Comparison of ENCODE assay signal across 8 cellular contexts in the genomic region with DNA sequence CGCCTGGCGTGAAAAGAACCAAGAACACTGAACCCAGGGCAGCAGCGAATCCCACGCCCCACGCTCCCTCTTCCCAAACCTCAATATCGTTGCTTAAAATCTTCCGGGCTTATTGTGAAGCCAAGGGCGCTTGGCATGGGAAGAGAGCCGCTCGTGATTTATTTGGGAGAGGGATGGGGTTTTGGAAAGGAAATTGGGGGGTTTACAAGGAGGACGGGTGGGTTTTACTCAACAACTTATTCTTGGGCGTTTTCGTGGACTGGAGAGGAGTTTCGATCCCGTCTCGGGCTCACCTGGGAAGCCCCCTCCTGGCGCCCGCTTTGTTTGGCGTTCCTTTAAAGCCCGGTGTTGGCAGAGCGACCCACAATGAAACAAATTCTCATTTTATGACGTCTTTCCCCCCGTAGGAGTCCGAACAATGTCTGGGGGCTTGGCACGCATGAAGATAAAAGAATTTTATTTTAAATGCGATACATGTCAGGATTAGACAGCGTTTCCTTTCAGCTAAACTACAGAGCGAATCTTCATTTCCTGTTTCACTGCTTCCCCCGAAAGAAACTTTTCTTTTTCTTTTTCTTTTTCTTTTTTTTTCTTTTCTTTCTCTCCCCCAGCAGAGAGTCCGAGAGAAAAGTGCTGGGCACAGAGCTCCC.
DNase-seq lines count a peak whose midpoint lies in the region; ATAC-seq, FAIRE-seq and TF ChIP-seq lines count a peak whose summit lies in the region.

No MANE protein-coding gene starts in this region.

- TF ChIP-seq POLR2A in GM12891 (IDR thresholded peaks at IDR 0.05; ENCODE audit: low read depth, low read length) = no peak
- no peak for TF ChIP-seq POLR2A in upper lobe of left lung (IDR thresholded peaks at IDR 0.05)

- H3K4me1 Mint-ChIP-seq in activated CD8-positive, alpha-beta T cell treated with anti-CD3 and anti-CD28 coated beads, Interleukin-2, amount 10 ng/mL, durations not matched to agents 7 days and 5 days (ENCODE audit: low read depth) = peaks cover 23% of the 10 kb centered on the region

- peaks cover 63% of the 10 kb centered on the region for H3K27me3 Mint-ChIP-seq in activated CD8-positive, alpha-beta T cell treated with anti-CD3 and anti-CD28 coated beads, Interleukin-2, amount 10 ng/mL, durations not matched to agents 7 days and 5 days (ENCODE audit: low read depth)

- no peak for TF ChIP-seq CTCF in HEK293 (tag by site-specific recombination; IDR thresholded peaks at IDR 0.05)
- no peak for TF ChIP-seq CTCF in left lung (IDR thresholded peaks at IDR 0.05)
- TF ChIP-seq CTCF in upper lobe of left lung (IDR thresholded peaks at IDR 0.05) = no peak

- no peak for DNase-seq in GM12891 (ENCODE audit: insufficient read length, low spot score)
- no peak for DNase-seq in activated CD8-positive, alpha-beta T cell treated with anti-CD3 and anti-CD28 coated beads, Interleukin-2, amount 10 ng/mL, durations not matched to agents 7 days and 5 days
- no peak for DNase-seq in left lung
- no peak for DNase-seq in upper lobe of left lung
- DNase-seq in cortex of kidney (lab: John Stamatoyannopoulos, UW) = no peak
- no peak for DNase-seq in NCI-H1092 (lab: John Stamatoyannopoulos, UW)
- DNase-seq in middle frontal gyrus (ENCODE audit: extremely low spot score, low spot score) = no peak

- H3K4me3 ChIP-seq in HEK293 (ENCODE audit: low read depth, low read length) = peak overlapping the region; percentile 24
- H3K4me3 ChIP-seq in left lung = peak overlapping the region; percentile 3 to 38
- H3K4me3 ChIP-seq in upper lobe of left lung = peak overlapping the region in 3 of 4 donors; percentile 30 to 50 (median 44)

- H3K36me3 Mint-ChIP-seq in activated CD8-positive, alpha-beta T cell treated with anti-CD3 and anti-CD28 coated beads, Interleukin-2, amount 10 ng/mL, durations not matched to agents 7 days and 5 days (ENCODE audit: low read depth) = no peaks in the 10 kb centered on the region

- H3K27ac Mint-ChIP-seq in activated CD8-positive, alpha-beta T cell treated with anti-CD3 and anti-CD28 coated beads, Interleukin-2, amount 10 ng/mL, durations not matched to agents 7 days and 5 days = peak overlapping the region; percentile 13

- H3K9me3 ChIP-seq in HEK293 (ENCODE audit: control insufficient read depth, insufficient read depth, low read depth, low read length) = no peaks in the 10 kb centered on the region
- H3K9me3 ChIP-seq in left lung = no peaks in the 10 kb centered on the region
- no peaks in the 10 kb centered on the region for H3K9me3 ChIP-seq in upper lobe of left lung

- WGBS in upper lobe of left lung, 2 donors = 12 to 15% methylated on average over 30 of the region's 30 CpGs

- no peaks in the 10 kb centered on the region for H3K36me3 ChIP-seq in HEK293 (ENCODE audit: control insufficient read depth in 2 of 2, insufficient read depth in 1 of 2, low read length in 2 of 2)
- no peaks in the 10 kb centered on the region for H3K36me3 ChIP-seq in left lung
- no peaks in the 10 kb centered on the region for H3K36me3 ChIP-seq in upper lobe of left lung

- H3K4me1 ChIP-seq in HEK293 (ENCODE audit: control insufficient read depth, insufficient read depth, low read length) = no peaks in the 10 kb centered on the region
- H3K4me1 ChIP-seq in left lung = peaks cover 0 to 13% of the 10 kb centered on the region in 2 donors
- H3K4me1 ChIP-seq in upper lobe of left lung = peaks cover 4 to 15% (median 13%) of the 10 kb centered on the region in 4 donors

- no peak for FAIRE-seq in GM12891 (lab: Jason Lieb, UNC)

- peak overlapping the region; percentile 84 for H3K4me3 Mint-ChIP-seq in activated CD8-positive, alpha-beta T cell treated with anti-CD3 and anti-CD28 coated beads, Interleukin-2, amount 10 ng/mL, durations not matched to agents 7 days and 5 days

- CTCF ChIA-PET in HEK293 (lab: Yijun Ruan, JAX) = interaction anchor here (0.6 to 2.1 kb wide), 9 partner anchors 12 to 658 kb away, joined by 3 to 10 read pairs (median 4); no protein-coding TSS in a partner anchor
- CTCF ChIA-PET in activated CD8-positive, alpha-beta T cell treated with anti-CD3 and anti-CD28 coated beads, Interleukin-2, amount 10 ng/mL, durations not matched to agents 7 days and 5 days (lab: Charles Lee) = interaction anchor here (1.0 to 3.0 kb wide), 8 partner anchors 12 to 632 kb away, joined by 3 to 26 read pairs (median 8); no protein-coding TSS in a partner anchor

- H3K27me3 ChIP-seq in left lung (peaks cover 68 to 96% of the 10 kb centered on the region in 2 donors), upper lobe of left lung (peaks cover 0 to 42% (median 19%) of the 10 kb centered on the region in 4 donors)

- TF ChIP-seq EP300 in upper lobe of left lung (IDR thresholded peaks at IDR 0.05) = no peak

- ATAC-seq in activated CD8-positive, alpha-beta T cell treated with anti-CD3 and anti-CD28 coated beads, Interleukin-2, amount 10 ng/mL, durations not matched to agents 7 days and 5 days = peak; percentile 36
- no peak for ATAC-seq in left lung
- ATAC-seq in upper lobe of left lung (ENCODE audit: low FRiP score in 2 of 2) = no peak

- POLR2A ChIA-PET in HEK293 (lab: Yijun Ruan, JAX) = no interaction called here
- POLR2A ChIA-PET in activated CD8-positive, alpha-beta T cell treated with anti-CD3 and anti-CD28 coated beads, Interleukin-2, amount 10 ng/mL, durations not matched to agents 7 days and 5 days (lab: Charles Lee) = interaction anchor here (0.7 to 0.9 kb wide), 2 partner anchors 29 to 123 kb away, joined by 3 to 5 read pairs; no protein-coding TSS in a partner anchor

- intact Hi-C loops in left lung (cut with DNase I) = loop anchor here in 1 of 2 donors (5.0 kb wide), 1 partner anchor 634 kb away; no protein-coding TSS in a partner anchor

- no peaks in the 10 kb centered on the region for H3K9me3 Mint-ChIP-seq in activated CD8-positive, alpha-beta T cell treated with anti-CD3 and anti-CD28 coated beads, Interleukin-2, amount 10 ng/mL, durations not matched to agents 7 days and 5 days (ENCODE audit: insufficient read depth)

- H3K27ac ChIP-seq in HEK293 (ENCODE audit: extremely low read depth, low read depth, low read length) (no peak overlapping the region), left lung (no peak overlapping the region), upper lobe of left lung (peak overlapping the region in 1 of 4 donors; percentile 3)

TF ChIP-seq in GM12891, 5 proteins besides CTCF, POLR2A, EP300 and RAD21:
- TF ChIP-seq SPI1 (IDR thresholded peaks at IDR 0.05; ENCODE audit: low read depth, low read length) (0 out of 2 replicates have a peak, but pooled peaks have one; percentile 26), TAF1 (IDR thresholded peaks at IDR 0.05; ENCODE audit: low read depth, low read length) (no peak), PAX5 (IDR thresholded peaks at IDR 0.05; ENCODE audit: insufficient read depth, low read length, severe bottlenecking) (no peak)

TF ChIP-seq in HEK293, 187 proteins besides CTCF, POLR2A, EP300 and RAD21 (continues in another document):
- TF ChIP-seq ZNF223 (tag by site-specific recombination; IDR thresholded peaks at IDR 0.05) = no peak
- TF ChIP-seq YY1 (tag by site-specific recombination; IDR thresholded peaks at IDR 0.05) = no peak
- no peak for TF ChIP-seq ZNF548 (tag by site-specific recombination; IDR thresholded peaks at IDR 0.05)
- TF ChIP-seq ZNF146 (tag by site-specific recombination; IDR thresholded peaks at IDR 0.05) = no peak
- no peak for TF ChIP-seq ZNF521 (tag by site-specific recombination; IDR thresholded peaks at IDR 0.05)
- no peak for TF ChIP-seq GLIS1 (tag by site-specific recombination; IDR thresholded peaks at IDR 0.05)
- no peak for TF ChIP-seq ZNF391 (tag by site-specific recombination; IDR thresholded peaks at IDR 0.05; ENCODE audit: borderline replicate concordance, low read depth)
- no peak for TF ChIP-seq ZNF530 (tag by site-specific recombination; IDR thresholded peaks at IDR 0.05; ENCODE audit: low read depth)
- no peak for TF ChIP-seq KLF9 (tag by site-specific recombination; IDR thresholded peaks at IDR 0.05; ENCODE audit: low read depth)
- no peak for TF ChIP-seq YY2 (tag by site-specific recombination; IDR thresholded peaks at IDR 0.05)
- TF ChIP-seq ZNF426 (tag by site-specific recombination; IDR thresholded peaks at IDR 0.05) = no peak
- TF ChIP-seq GLI4 (tag by site-specific recombination; IDR thresholded peaks at IDR 0.05) = no peak
- no peak for TF ChIP-seq GLI2 (tag by site-specific recombination; IDR thresholded peaks at IDR 0.05; ENCODE audit: borderline replicate concordance, low read depth)
- TF ChIP-seq TSHZ1 (tag by site-specific recombination; IDR thresholded peaks at IDR 0.05; ENCODE audit: borderline replicate concordance) = no peak
- TF ChIP-seq KLF10 (tag by site-specific recombination; IDR thresholded peaks at IDR 0.05) = no peak
- no peak for TF ChIP-seq ZNF596 (tag by site-specific recombination; IDR thresholded peaks at IDR 0.05)
- TF ChIP-seq ZNF174 (tag by site-specific recombination; IDR thresholded peaks at IDR 0.05) = no peak
